2 cellular contexts compared by ENCODE assay signal in the genomic region with DNA sequence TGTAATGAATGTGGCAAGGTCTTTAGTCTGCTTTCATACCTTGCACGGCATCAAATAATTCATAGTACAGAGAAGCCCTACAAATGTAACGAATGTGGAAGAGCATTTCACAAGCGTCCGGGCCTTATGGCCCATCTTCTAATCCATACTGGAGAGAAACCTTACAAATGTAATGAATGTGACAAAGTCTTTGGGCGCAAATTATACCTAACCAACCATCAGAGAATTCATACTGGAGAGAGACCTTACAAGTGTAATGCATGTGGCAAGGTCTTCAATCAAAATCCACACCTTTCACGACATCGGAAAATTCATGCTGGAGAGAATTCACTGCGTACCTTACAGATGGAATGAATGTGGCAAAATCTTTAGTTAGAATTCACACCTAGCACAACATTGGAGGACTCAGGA.
TF ChIP-seq lines count a peak whose summit lies in the region.

No MANE protein-coding gene starts in this region.

TF ChIP-seq in HEK293, 187 proteins besides CTCF, POLR2A, EP300 and RAD21:
- peak; percentile 43; the same call in 1 of the 2 replicates for TF ChIP-seq ZNF274 (IDR thresholded peaks at IDR 0.05; ENCODE audit: low read length)
- peak; percentile 9; the same call in 1 of the 2 replicates for TF ChIP-seq ZNF274 (tag by site-specific recombination; IDR thresholded peaks at IDR 0.05; ENCODE audit: borderline replicate concordance)
- TF ChIP-seq OVOL3 (tag by site-specific recombination; IDR thresholded peaks at IDR 0.05) = no peak
- TF ChIP-seq, protein P1, sequence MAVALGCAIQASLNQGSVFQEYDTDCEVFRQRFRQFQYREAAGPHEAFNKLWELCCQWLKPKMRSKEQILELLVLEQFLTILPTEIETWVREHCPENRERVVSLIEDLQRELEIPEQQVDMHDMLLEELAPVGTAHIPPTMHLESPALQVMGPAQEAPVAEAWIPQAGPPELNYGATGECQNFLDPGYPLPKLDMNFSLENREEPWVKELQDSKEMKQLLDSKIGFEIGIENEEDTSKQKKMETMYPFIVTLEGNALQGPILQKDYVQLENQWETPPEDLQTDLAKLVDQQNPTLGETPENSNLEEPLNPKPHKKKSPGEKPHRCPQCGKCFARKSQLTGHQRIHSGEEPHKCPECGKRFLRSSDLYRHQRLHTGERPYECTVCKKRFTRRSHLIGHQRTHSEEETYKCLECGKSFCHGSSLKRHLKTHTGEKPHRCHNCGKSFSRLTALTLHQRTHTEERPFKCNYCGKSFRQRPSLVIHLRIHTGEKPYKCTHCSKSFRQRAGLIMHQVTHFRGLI (tag by site-specific recombination; IDR thresholded peaks at IDR 0.05) = no peak
- no peak for TF ChIP-seq SALL2 (tag by site-specific recombination; IDR thresholded peaks at IDR 0.05; ENCODE audit: borderline replicate concordance)
- TF ChIP-seq, protein P2, sequence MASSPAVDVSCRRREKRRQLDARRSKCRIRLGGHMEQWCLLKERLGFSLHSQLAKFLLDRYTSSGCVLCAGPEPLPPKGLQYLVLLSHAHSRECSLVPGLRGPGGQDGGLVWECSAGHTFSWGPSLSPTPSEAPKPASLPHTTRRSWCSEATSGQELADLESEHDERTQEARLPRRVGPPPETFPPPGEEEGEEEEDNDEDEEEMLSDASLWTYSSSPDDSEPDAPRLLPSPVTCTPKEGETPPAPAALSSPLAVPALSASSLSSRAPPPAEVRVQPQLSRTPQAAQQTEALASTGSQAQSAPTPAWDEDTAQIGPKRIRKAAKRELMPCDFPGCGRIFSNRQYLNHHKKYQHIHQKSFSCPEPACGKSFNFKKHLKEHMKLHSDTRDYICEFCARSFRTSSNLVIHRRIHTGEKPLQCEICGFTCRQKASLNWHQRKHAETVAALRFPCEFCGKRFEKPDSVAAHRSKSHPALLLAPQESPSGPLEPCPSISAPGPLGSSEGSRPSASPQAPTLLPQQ (tag by site-specific recombination; IDR thresholded peaks at IDR 0.05) = no peak
- TF ChIP-seq ZNF341 (tag by site-specific recombination; IDR thresholded peaks at IDR 0.05; ENCODE audit: low read depth) = no peak
- TF ChIP-seq TRIM28 (IDR thresholded peaks at IDR 0.05; ENCODE audit: borderline replicate concordance, low read length) = peak; percentile 37; the same call in 1 of the 2 replicates
- no peak for TF ChIP-seq ZNF658 (tag by site-specific recombination; IDR thresholded peaks at IDR 0.05)
- TF ChIP-seq ZNF433 (tag by site-specific recombination; IDR thresholded peaks at IDR 0.05; ENCODE audit: low read depth) = no peak
- no peak for TF ChIP-seq ZNF600 (tag by site-specific recombination; IDR thresholded peaks at IDR 0.05)
- no peak for TF ChIP-seq ZNF549 (tag by site-specific recombination; IDR thresholded peaks at IDR 0.05)
- TF ChIP-seq ZNF391 (tag by site-specific recombination; IDR thresholded peaks at IDR 0.05; ENCODE audit: borderline replicate concordance, low read depth) = no peak
- TF ChIP-seq GLIS1 (tag by site-specific recombination; IDR thresholded peaks at IDR 0.05) = no peak
- TF ChIP-seq ZBTB21 (tag by site-specific recombination; IDR thresholded peaks at IDR 0.05) = no peak
- no peak for TF ChIP-seq ZNF335 (tag by site-specific recombination; conservative IDR thresholded peaks at IDR 0.05)
- peak; percentile 88 for TF ChIP-seq SETDB1 (IDR thresholded peaks at IDR 0.05; ENCODE audit: insufficient read length, low read length)
- TF ChIP-seq, protein P3, sequence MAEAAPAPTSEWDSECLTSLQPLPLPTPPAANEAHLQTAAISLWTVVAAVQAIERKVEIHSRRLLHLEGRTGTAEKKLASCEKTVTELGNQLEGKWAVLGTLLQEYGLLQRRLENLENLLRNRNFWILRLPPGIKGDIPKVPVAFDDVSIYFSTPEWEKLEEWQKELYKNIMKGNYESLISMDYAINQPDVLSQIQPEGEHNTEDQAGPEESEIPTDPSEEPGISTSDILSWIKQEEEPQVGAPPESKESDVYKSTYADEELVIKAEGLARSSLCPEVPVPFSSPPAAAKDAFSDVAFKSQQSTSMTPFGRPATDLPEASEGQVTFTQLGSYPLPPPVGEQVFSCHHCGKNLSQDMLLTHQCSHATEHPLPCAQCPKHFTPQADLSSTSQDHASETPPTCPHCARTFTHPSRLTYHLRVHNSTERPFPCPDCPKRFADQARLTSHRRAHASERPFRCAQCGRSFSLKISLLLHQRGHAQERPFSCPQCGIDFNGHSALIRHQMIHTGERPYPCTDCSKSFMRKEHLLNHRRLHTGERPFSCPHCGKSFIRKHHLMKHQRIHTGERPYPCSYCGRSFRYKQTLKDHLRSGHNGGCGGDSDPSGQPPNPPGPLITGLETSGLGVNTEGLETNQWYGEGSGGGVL (tag by site-specific recombination; IDR thresholded peaks at IDR 0.05) = no peak
- TF ChIP-seq ZNF423 (tag by site-specific recombination; IDR thresholded peaks at IDR 0.05) = no peak
- TF ChIP-seq ZNF112 (tag by site-specific recombination; IDR thresholded peaks at IDR 0.05) = no peak

TF ChIP-seq in K562, 482 proteins besides CTCF, POLR2A, EP300 and RAD21:
- TF ChIP-seq, protein P4, sequence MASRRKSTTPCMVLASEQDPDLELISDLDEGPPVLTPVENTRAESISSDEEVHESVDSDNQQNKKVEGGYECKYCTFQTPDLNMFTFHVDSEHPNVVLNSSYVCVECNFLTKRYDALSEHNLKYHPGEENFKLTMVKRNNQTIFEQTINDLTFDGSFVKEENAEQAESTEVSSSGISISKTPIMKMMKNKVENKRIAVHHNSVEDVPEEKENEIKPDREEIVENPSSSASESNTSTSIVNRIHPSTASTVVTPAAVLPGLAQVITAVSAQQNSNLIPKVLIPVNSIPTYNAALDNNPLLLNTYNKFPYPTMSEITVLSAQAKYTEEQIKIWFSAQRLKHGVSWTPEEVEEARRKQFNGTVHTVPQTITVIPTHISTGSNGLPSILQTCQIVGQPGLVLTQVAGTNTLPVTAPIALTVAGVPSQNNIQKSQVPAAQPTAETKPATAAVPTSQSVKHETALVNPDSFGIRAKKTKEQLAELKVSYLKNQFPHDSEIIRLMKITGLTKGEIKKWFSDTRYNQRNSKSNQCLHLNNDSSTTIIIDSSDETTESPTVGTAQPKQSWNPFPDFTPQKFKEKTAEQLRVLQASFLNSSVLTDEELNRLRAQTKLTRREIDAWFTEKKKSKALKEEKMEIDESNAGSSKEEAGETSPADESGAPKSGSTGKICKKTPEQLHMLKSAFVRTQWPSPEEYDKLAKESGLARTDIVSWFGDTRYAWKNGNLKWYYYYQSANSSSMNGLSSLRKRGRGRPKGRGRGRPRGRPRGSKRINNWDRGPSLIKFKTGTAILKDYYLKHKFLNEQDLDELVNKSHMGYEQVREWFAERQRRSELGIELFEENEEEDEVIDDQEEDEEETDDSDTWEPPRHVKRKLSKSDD (conservative IDR thresholded peaks at IDR 0.05; ENCODE audit: low read length) = no peak
- TF ChIP-seq, protein P5, sequence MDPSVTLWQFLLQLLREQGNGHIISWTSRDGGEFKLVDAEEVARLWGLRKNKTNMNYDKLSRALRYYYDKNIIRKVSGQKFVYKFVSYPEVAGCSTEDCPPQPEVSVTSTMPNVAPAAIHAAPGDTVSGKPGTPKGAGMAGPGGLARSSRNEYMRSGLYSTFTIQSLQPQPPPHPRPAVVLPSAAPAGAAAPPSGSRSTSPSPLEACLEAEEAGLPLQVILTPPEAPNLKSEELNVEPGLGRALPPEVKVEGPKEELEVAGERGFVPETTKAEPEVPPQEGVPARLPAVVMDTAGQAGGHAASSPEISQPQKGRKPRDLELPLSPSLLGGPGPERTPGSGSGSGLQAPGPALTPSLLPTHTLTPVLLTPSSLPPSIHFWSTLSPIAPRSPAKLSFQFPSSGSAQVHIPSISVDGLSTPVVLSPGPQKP (CRISPR knock-in tag; IDR thresholded peaks at IDR 0.05) = no peak
- TF ChIP-seq, protein P6, sequence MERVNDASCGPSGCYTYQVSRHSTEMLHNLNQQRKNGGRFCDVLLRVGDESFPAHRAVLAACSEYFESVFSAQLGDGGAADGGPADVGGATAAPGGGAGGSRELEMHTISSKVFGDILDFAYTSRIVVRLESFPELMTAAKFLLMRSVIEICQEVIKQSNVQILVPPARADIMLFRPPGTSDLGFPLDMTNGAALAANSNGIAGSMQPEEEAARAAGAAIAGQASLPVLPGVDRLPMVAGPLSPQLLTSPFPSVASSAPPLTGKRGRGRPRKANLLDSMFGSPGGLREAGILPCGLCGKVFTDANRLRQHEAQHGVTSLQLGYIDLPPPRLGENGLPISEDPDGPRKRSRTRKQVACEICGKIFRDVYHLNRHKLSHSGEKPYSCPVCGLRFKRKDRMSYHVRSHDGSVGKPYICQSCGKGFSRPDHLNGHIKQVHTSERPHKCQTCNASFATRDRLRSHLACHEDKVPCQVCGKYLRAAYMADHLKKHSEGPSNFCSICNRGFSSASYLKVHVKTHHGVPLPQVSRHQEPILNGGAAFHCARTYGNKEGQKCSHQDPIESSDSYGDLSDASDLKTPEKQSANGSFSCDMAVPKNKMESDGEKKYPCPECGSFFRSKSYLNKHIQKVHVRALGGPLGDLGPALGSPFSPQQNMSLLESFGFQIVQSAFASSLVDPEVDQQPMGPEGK (CRISPR knock-in tag; IDR thresholded peaks at IDR 0.05; ENCODE audit: borderline replicate concordance) = no peak
- TF ChIP-seq ZNF274 (IDR thresholded peaks at IDR 0.05; ENCODE audit: borderline replicate concordance, low read depth, low read length) (peak; percentile 84), MAFK (IDR thresholded peaks at IDR 0.05; ENCODE audit: low read length) (no peak)
